ENCODE assay signal across 8 cellular contexts in genomic region chr6:31366693-31367470, GRCh38. TPM values are rescaled to one million over a fixed set of nuclear protein-coding genes. Genes with fewer than 3 reads are reported as not detected.
DNase-seq lines count a peak whose midpoint lies in the region; ATAC-seq and TF ChIP-seq lines count a peak whose summit lies in the region.

No MANE protein-coding gene starts in this region.

- no peaks in the 10 kb centered on the region for H3K36me3 ChIP-seq in spleen

- H3K27ac ChIP-seq in VCaP (no peak overlapping the region), spleen (peak overlapping the region in 1 of 8 donors; percentile 18)

- peak; percentile 80 for ATAC-seq in HG02798 (IDR thresholded peaks at IDR 0.05; ENCODE audit: poor library complexity, unreplicated experiment)
- no peak for ATAC-seq in GM19467 (IDR thresholded peaks at IDR 0.05; ENCODE audit: unreplicated experiment)

- H3K4me1 ChIP-seq in spleen, result peaks cover 0 to 13% (median 8%) of the 10 kb centered on the region in 6 donors

- H3K9me3 ChIP-seq in spleen, result peaks cover 0 to 3% (median 2%) of the 10 kb centered on the region in 8 donors

- 5 to 8% (median 6%) methylated on average over 29 to 30 of the region's 30 CpGs for WGBS in spleen, 5 donors

- intact Hi-C loops in spleen (cut with DNase I; ENCODE audit: low total_unique reads), result loop anchor here (5.0 kb wide), 2 partner anchors 170 to 230 kb away; partner anchors contain the start of gene PSORS1C2

- peak overlapping the region in 7 of 8 donors; percentile 21 to 66 (median 35) for H3K4me3 ChIP-seq in spleen

- in situ Hi-C loops in T47D (cut with HindIII; ENCODE audit: low pct_unique_long_range_greater_than_20kb, low sequenced_read_pairs), result no loop called here

- H3K27me3 ChIP-seq in spleen (replicated peaks in 1 of 7), result peaks cover 0 to 29% (median 0%) of the 10 kb centered on the region in 7 donors

- no peak for TF ChIP-seq POLR2A in spleen (IDR thresholded peaks at IDR 0.05)

- DNase-seq in GF-D8 (lab: John Stamatoyannopoulos, UW) (peak; percentile 33), NCI-H2107 (lab: John Stamatoyannopoulos, UW) (peak; percentile 22), T47D (ENCODE audit: low read depth in 1 of 2, low spot score in 1 of 2) (peak; percentile 60 to 93), inferior parietal cortex (ENCODE audit: extremely low spot score) (peak; percentile 94), spleen (peak; percentile 96)

- TF ChIP-seq CTCF in VCaP (conservative IDR thresholded peaks at IDR 0.05), result peak; percentile 93
- TF ChIP-seq CTCF in spleen (IDR thresholded peaks at IDR 0.05 in 8 of 11, conservative IDR thresholded peaks at IDR 0.05 in 3 of 11), result peak; percentile 89 to 98 (median 95)

RNA-seq across cellular contexts. Expression of gene HLA-B, which starts 9.9 kb away (rescaled TPM):
- total RNA-seq in spleen, result 1,000 to 10,000 TPM; 3,415 to 5,675 (median 4,969) TPM
- polyA plus RNA-seq in spleen, result 1,000 to 10,000 TPM; 2,503 to 3,140 (median 2,736) TPM

RNA-seq across cellular contexts. Expression of gene MICA, which starts 36.5 kb away (rescaled TPM):
- total RNA-seq in spleen, result 10 to 100 TPM; 14.6 to 19.7 (median 15.2) TPM
- 10 to 100 TPM in 2 of 3 donors, 1 to 10 TPM in 1; 7.8 to 27.4 (median 17.0) TPM for polyA plus RNA-seq in spleen

Comparison
In these comparisons a context has a peak if more than half of its experiments do, and no peak if none do; other contexts are left out.
1. DNase-seq: peak in every context shown above with its lines; median percentile 96 in spleen; 94 in inferior parietal cortex; 76 in T47D; 33 in GF-D8; 22 in NCI-H2107.